Comparison of ENCODE assay signal across 8 cellular contexts in the genomic region with DNA sequence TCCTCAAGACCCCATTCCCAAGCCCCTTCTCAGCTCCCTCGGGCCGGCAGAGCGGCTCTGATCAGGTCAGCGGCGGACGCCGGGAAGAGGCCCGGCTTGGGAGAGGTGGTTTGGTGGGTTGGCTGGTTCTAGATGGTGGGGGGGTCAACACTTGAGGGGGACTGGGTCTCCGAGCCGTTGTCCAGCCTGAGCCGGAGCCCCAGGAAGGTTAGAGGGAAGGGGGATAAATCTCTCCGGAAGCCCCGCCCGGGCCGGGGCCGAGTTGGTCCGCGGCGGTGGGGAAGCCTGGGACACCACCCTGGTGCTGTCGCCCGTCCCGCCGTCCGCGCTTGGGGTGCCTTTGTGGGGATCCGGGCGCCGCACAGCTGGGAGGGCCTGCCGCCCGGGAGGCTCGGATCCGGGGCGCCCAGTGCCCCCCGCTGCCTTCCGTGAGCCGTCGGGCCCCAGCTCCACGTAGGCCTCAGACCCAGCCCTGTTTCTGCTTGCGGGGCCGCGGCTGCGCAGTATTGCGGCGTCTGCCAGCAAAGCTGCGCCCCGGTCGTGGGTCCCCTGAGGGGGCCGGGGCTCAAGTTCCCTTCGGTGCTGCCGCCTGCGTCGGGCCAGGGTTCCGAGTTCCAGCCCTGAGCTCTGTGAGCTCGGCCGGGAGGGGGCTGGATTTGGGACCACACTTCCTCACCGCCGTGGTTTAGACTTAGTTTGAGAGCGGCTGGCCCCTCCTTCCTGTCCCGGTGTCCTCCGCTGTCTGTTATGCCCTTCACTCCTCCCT. TPM values are rescaled to one million over a fixed set of nuclear protein-coding genes. Genes with fewer than 3 reads are reported as not detected.
DNase-seq lines count a peak whose midpoint lies in the region; ATAC-seq, FAIRE-seq and TF ChIP-seq lines count a peak whose summit lies in the region.

No MANE protein-coding gene starts in this region.

- no peak overlapping the region for H2BK15ac ChIP-seq in H1 (ENCODE audit: low read length)

- peaks cover 12% of the 10 kb centered on the region for H3K23me2 ChIP-seq in H1 (ENCODE audit: low read depth, low read length)

- no peak overlapping the region for H3K23ac ChIP-seq in H1 (ENCODE audit: insufficient read length)

- H3K27me3 ChIP-seq in ACC112 (ENCODE audit: insufficient read depth, low read length) = no peaks in the 10 kb centered on the region
- no peaks in the 10 kb centered on the region for H3K27me3 ChIP-seq in H1 (replicated peaks in 1 of 4; ENCODE audit: control insufficient read depth in 3 of 4, extremely low read depth in 1 of 4, insufficient read depth in 3 of 4, low read length in 3 of 4)

- H3K79me2 ChIP-seq in ACC112 (ENCODE audit: control insufficient read depth, insufficient read depth, low read length, unreplicated experiment) (peaks cover 49% of the 10 kb centered on the region), H1 (ENCODE audit: control insufficient read depth in 1 of 2, insufficient read depth in 2 of 2, low read length in 2 of 2) (peaks cover 3 to 36% of the 10 kb centered on the region in 2 experiments; a peak in 2 of 4 replicates)

- peak in 1 of 2 experiments; percentile 30; a peak in 1 of 3 replicates for TF ChIP-seq POLR2A in H1 (IDR thresholded peaks at IDR 0.05; ENCODE audit: control extremely low read depth in 1 of 2, low read depth in 2 of 2, low read length in 2 of 2)

- POLR2A ChIA-PET in H1 (lab: Charles Lee; ENCODE audit: partially characterized antibody) = interaction anchor here (0.6 to 34.2 kb wide), 10 partner anchors 10 to 76 kb away, joined by 3 to 1334 read pairs (median 5); partner anchors contain the start of genes RACK1, TRIM41 and TRIM7

- FAIRE-seq in H1 (lab: Jason Lieb, UNC) = no peak

- no peak overlapping the region for H2BK12ac ChIP-seq in H1 (ENCODE audit: low read depth, low read length)

- H3K4me2 ChIP-seq in H1 (ENCODE audit: insufficient read depth in 1 of 2, low read depth in 2 of 2, low read length in 2 of 2) = peak overlapping the region; percentile 86 to 98

- H3K4me1 ChIP-seq in ACC112 (ENCODE audit: control insufficient read depth, insufficient read depth, low read length, unreplicated experiment) (peaks cover 10% of the 10 kb centered on the region), H1 (replicated peaks in 1 of 4; ENCODE audit: control insufficient read depth in 3 of 4, insufficient read depth in 4 of 4, low read length in 3 of 4) (peaks cover 4 to 10% (median 6%) of the 10 kb centered on the region in 4 experiments; a peak in 6 of 7 replicates)

- peak overlapping the region; percentile 94 for H2AFZ ChIP-seq in ACC112 (ENCODE audit: low read length, unreplicated experiment)
- H2AFZ ChIP-seq in H1 (ENCODE audit: low read length) = peak overlapping the region; percentile 8; the same call in 1 of the 2 replicates

- H3K36me3 ChIP-seq in ACC112 (ENCODE audit: insufficient read depth, low read length) = 0 out of 2 replicates have a peak, but pooled peaks cover 6% of the 10 kb centered on the region
- H3K36me3 ChIP-seq in H1 (ENCODE audit: control insufficient read depth in 2 of 4, insufficient read depth in 4 of 4, low read length in 3 of 4) = peaks cover 0 to 10% (median 5%) of the 10 kb centered on the region in 4 experiments; a peak in 4 of 8 replicates

- H3K4me3 ChIP-seq in ACC112 (ENCODE audit: low read depth, low read length) = peak overlapping the region; percentile 95
- H3K4me3 ChIP-seq in H1 (ENCODE audit: extremely low read depth in 1 of 4, insufficient read depth in 2 of 4, low read depth in 3 of 4, low read length in 4 of 4) = peak overlapping the region; percentile 76 to 92 (median 86)

- CTCF ChIA-PET in H1 (lab: Charles Lee; ENCODE audit: partially characterized antibody) = interaction anchor here (0.8 to 2.6 kb wide), 3 partner anchors 10 to 77 kb away, joined by 3 to 14 read pairs (median 3); no protein-coding TSS in a partner anchor

- no peak overlapping the region for H3K4ac ChIP-seq in H1 (replicated peaks; ENCODE audit: insufficient read length, low read depth, low read length)

- no peaks in the 10 kb centered on the region for H3K9me3 ChIP-seq in H1 (ENCODE audit: insufficient read depth in 2 of 2, low read depth in 1 of 2, low read length in 1 of 2)

- no peak overlapping the region for H2BK20ac ChIP-seq in H1 (ENCODE audit: low read length)

- DNase-seq in GM19240 (ENCODE audit: insufficient read length, low spot score) (peak; percentile 39), H1 (ENCODE audit: low read depth in 1 of 2, low spot score in 2 of 2) (peak in 1 of 2 experiments; percentile 79), mucosa of gallbladder (ENCODE audit: low spot score) (peak; percentile 63), NCI-H2196 (lab: John Stamatoyannopoulos, UW; ENCODE audit: unreplicated experiment) (no peak)
- peak; percentile 73 for DNase-seq in activated CD4-positive, alpha-beta T cell treated with anti-CD3 and anti-CD28 coated beads, Interleukin-2, amount 50 U/mL, for 1 hour
- peak; percentile 52 for DNase-seq in stimulated activated CD8-positive, alpha-beta memory T cell treated with anti-CD3 and anti-CD28 coated beads, Interleukin-7, amount 100 ng/mL, for 24 hours (ENCODE audit: low read depth)

- H4K20me1 ChIP-seq in H1 (replicated peaks in 1 of 2; ENCODE audit: control insufficient read depth in 1 of 2, insufficient read depth in 2 of 2, low read length in 2 of 2) = peaks cover 8 to 16% of the 10 kb centered on the region in 2 experiments

- H3K79me1 ChIP-seq in H1 (ENCODE audit: low read depth, low read length) = peaks cover 15% of the 10 kb centered on the region

- no peak overlapping the region for H2BK120ac ChIP-seq in H1 (replicated peaks; ENCODE audit: low read depth, low read length)

- TF ChIP-seq RAD21 in H1 (IDR thresholded peaks at IDR 0.05 in 1 of 2, conservative IDR thresholded peaks at IDR 0.05 in 1 of 2; ENCODE audit: low read depth in 2 of 2, low read length in 2 of 2) = no peak

- H3K14ac ChIP-seq in H1 (ENCODE audit: insufficient read length) = no peak overlapping the region

- WGBS in H1 (ENCODE audit: extremely low coverage in 1 of 2, insufficient coverage in 1 of 2, insufficient read length in 1 of 2, insufficient replicate concordance in 2 of 2, low coverage in 1 of 2, low lambda C conversion rate in 2 of 2, missing lambda C conversion rate in 1 of 2), 2 experiments = 1% methylated on average over 56 of the region's 60 CpGs; no CpG with 5 or more reads in 1 of the 2 experiments

- peak in 1 of 2 experiments; percentile 0; a peak in 1 of 3 replicates for TF ChIP-seq EP300 in H1 (IDR thresholded peaks at IDR 0.05; ENCODE audit: borderline replicate concordance in 1 of 2, low read depth in 2 of 2, low read length in 2 of 2)

- peak overlapping the region; percentile 63; the same call in 1 of the 2 replicates for H2BK5ac ChIP-seq in H1 (ENCODE audit: low read depth, low read length)

- peak overlapping the region; percentile 90 for H3K27ac ChIP-seq in ACC112 (ENCODE audit: low read depth, low read length)
- peak overlapping the region; percentile 44; the same call in 1 of the 2 replicates for H3K27ac ChIP-seq in H1 (ENCODE audit: low read depth, low read length)

- H3K56ac ChIP-seq in H1 (replicated peaks; ENCODE audit: insufficient read length, low read depth, low read length) = peak overlapping the region; percentile 65

- peak; percentile 51 for ATAC-seq in HG03442 (IDR thresholded peaks at IDR 0.05; ENCODE audit: unreplicated experiment)

- H4K91ac ChIP-seq in H1 (replicated peaks; ENCODE audit: insufficient read length, low read length) = peak overlapping the region; percentile 71

- peak overlapping the region; percentile 93 for H4K8ac ChIP-seq in H1 (ENCODE audit: extremely low read depth, insufficient read depth, low read length)

- peak overlapping the region; percentile 71 for H4K5ac ChIP-seq in H1 (ENCODE audit: insufficient read length, low read depth, low read length)

- no peak overlapping the region for H2AK5ac ChIP-seq in H1 (ENCODE audit: low read depth, low read length)

- H3K9ac ChIP-seq in H1 (replicated peaks in 1 of 4; ENCODE audit: extremely low read depth in 1 of 4, low read depth in 3 of 4, low read length in 3 of 4) = peak overlapping the region; percentile 61 to 95 (median 64); a peak in 6 of 7 replicates

- no peak for TF ChIP-seq CTCF in H1 (IDR thresholded peaks at IDR 0.05; ENCODE audit: control extremely low read depth in 1 of 3, insufficient read depth in 1 of 3, low read depth in 1 of 3, low read length in 3 of 3)

- peak overlapping the region; percentile 39; the same call in 1 of the 2 replicates for H3K18ac ChIP-seq in H1 (ENCODE audit: extremely low read depth, low read length)

RNA-seq across cellular contexts. Expression of gene TRIM52, which starts 0.6 kb away (rescaled TPM):
- 5.7 and 6.2 TPM in 2 replicates for total RNA-seq in H1 (2021; fragmentation: NEBNext Ultra II Directional; extraction: Animal tissue kit (Norgen Biotek cat#: 25700))
- polyA plus RNA-seq in H1 (2011; rRNA removed) = 2.3 and 4.2 TPM in 2 replicates
- polyA plus RNA-seq in H1 (2011; cell fraction: cytosol; rRNA removed) = 6.2 TPM
- polyA plus RNA-seq in H1 (2011; cell fraction: nucleus; rRNA removed) = 6.8 TPM
- polyA plus RNA-seq in H1 (2012, experiment 1 of 2) = 8.8 to 10.6 TPM (median 9.8 TPM) in 4 replicates
- 0.70 TPM for polyA plus RNA-seq in H1 (2012, experiment 2 of 2)
- polyA plus RNA-seq in H1 (2013, experiment 1 of 2) = 5.1 TPM
- 4.3 TPM for polyA plus RNA-seq in H1 (2013, experiment 2 of 2)
- polyA minus RNA-seq in H1 (2011; rRNA and poly(A)+ RNA removed) = 5.5 and 6.2 TPM in 2 replicates
- 2.3 TPM for polyA minus RNA-seq in H1 (2011; cell fraction: cytosol; rRNA and poly(A)+ RNA removed)
- 4.6 TPM for polyA minus RNA-seq in H1 (2011; cell fraction: nucleus; rRNA and poly(A)+ RNA removed)
- total RNA-seq in mucosa of gallbladder = 22.8 TPM

RNA-seq across cellular contexts. Expression of gene RACK1, which starts 17.8 kb away (rescaled TPM):
- 2,564 and 2,589 TPM in 2 replicates for total RNA-seq in H1 (2021; fragmentation: NEBNext Ultra II Directional; extraction: Animal tissue kit (Norgen Biotek cat#: 25700))
- polyA plus RNA-seq in H1 (2011; rRNA removed) = 7,578 and 7,971 TPM in 2 replicates
- 6,759 TPM for polyA plus RNA-seq in H1 (2011; cell fraction: cytosol; rRNA removed)
- 7,543 TPM for polyA plus RNA-seq in H1 (2011; cell fraction: nucleus; rRNA removed)
- 3,817 to 4,876 TPM (median 4,535 TPM) in 4 replicates for polyA plus RNA-seq in H1 (2012, experiment 1 of 2)
- polyA plus RNA-seq in H1 (2012, experiment 2 of 2) = 4,888 TPM
- polyA plus RNA-seq in H1 (2013, experiment 1 of 2) = 2,646 TPM
- polyA plus RNA-seq in H1 (2013, experiment 2 of 2) = 2,607 TPM
- polyA minus RNA-seq in H1 (2011; rRNA and poly(A)+ RNA removed) = 7,141 and 7,318 TPM in 2 replicates
- polyA minus RNA-seq in H1 (2011; cell fraction: cytosol; rRNA and poly(A)+ RNA removed) = 3,305 TPM
- polyA minus RNA-seq in H1 (2011; cell fraction: nucleus; rRNA and poly(A)+ RNA removed) = 3,286 TPM
- 1,033 TPM for total RNA-seq in mucosa of gallbladder

RNA-seq across cellular contexts. Expression of gene TRIM41, which starts 38.4 kb away (rescaled TPM):
- total RNA-seq in H1 (2021; fragmentation: NEBNext Ultra II Directional; extraction: Animal tissue kit (Norgen Biotek cat#: 25700)) = 21.2 and 21.6 TPM in 2 replicates
- polyA plus RNA-seq in H1 (2011; rRNA removed) = 12.9 and 18.0 TPM in 2 replicates
- 19.8 TPM for polyA plus RNA-seq in H1 (2011; cell fraction: cytosol; rRNA removed)
- polyA plus RNA-seq in H1 (2011; cell fraction: nucleus; rRNA removed) = 79.7 TPM
- 19.4 to 26.5 TPM (median 23.3 TPM) in 4 replicates for polyA plus RNA-seq in H1 (2012, experiment 1 of 2)
- 10.8 TPM for polyA plus RNA-seq in H1 (2012, experiment 2 of 2)
- polyA plus RNA-seq in H1 (2013, experiment 1 of 2) = 15.0 TPM
- polyA plus RNA-seq in H1 (2013, experiment 2 of 2) = 13.5 TPM
- 4.7 and 7.7 TPM in 2 replicates for polyA minus RNA-seq in H1 (2011; rRNA and poly(A)+ RNA removed)
- polyA minus RNA-seq in H1 (2011; cell fraction: cytosol; rRNA and poly(A)+ RNA removed) = 6.7 TPM
- polyA minus RNA-seq in H1 (2011; cell fraction: nucleus; rRNA and poly(A)+ RNA removed) = 19.8 TPM
- 47.6 TPM for total RNA-seq in mucosa of gallbladder

RNA-seq across cellular contexts. Expression of gene TRIM7, which starts 56.5 kb away (rescaled TPM):
- total RNA-seq in H1 (2021; fragmentation: NEBNext Ultra II Directional; extraction: Animal tissue kit (Norgen Biotek cat#: 25700)) = 0.44 and 0.47 TPM in 2 replicates
- polyA plus RNA-seq in H1 (2011; rRNA removed) = 0.36 and 0.57 TPM in 2 replicates
- 0.62 TPM for polyA plus RNA-seq in H1 (2011; cell fraction: cytosol; rRNA removed)
- 0.54 TPM for polyA plus RNA-seq in H1 (2011; cell fraction: nucleus; rRNA removed)
- polyA plus RNA-seq in H1 (2012, experiment 1 of 2) = 0.35 to 1.0 TPM (median 0.45 TPM) in 4 replicates
- 0.55 TPM for polyA plus RNA-seq in H1 (2012, experiment 2 of 2)
- polyA plus RNA-seq in H1 (2013, experiment 1 of 2) = 0.53 TPM
- polyA plus RNA-seq in H1 (2013, experiment 2 of 2) = 0.28 TPM
- 0.05 TPM in 1 of 2 replicates, not detected in the other for polyA minus RNA-seq in H1 (2011; rRNA and poly(A)+ RNA removed)
- polyA minus RNA-seq in H1 (2011; cell fraction: cytosol; rRNA and poly(A)+ RNA removed) = not detected
- 0.60 TPM for polyA minus RNA-seq in H1 (2011; cell fraction: nucleus; rRNA and poly(A)+ RNA removed)
- total RNA-seq in mucosa of gallbladder = 1.2 TPM
